17 cellular contexts compared by ENCODE assay signal in the genomic region with DNA sequence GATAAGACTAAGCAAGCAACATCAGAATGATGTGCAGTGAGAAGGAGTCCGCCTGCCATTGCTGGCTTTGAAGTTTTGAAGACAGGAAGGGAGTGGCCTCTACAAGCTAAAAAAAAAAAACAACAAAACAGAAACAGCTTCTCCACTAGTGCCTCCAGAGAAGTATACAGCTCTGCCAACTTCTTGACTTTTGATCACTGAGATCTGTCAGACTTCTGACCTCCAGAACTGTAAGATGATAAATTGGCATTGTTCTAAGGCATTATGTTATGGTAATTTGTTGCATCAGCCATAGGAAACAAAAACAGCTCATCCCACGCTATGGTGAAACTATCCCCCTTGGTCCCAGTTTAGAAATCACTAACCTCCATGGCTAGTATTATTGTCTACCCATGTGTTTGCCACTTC.
DNase-seq lines count a peak whose midpoint lies in the region; ATAC-seq, FAIRE-seq and TF ChIP-seq lines count a peak whose summit lies in the region.
"Had no signal": no experiment of that assay in that cellular context is flagged by ENCODE, and none has a peak within 500 bp of the region (broad histone marks: within the 10 kb centered on the region; RNA-seq: fewer than 3 reads in every experiment).

No MANE protein-coding gene starts in this region.

- peak overlapping the region in 1 of 8 donors; percentile 10 for H3K27ac ChIP-seq in spleen
- H3K27ac ChIP-seq: pancreas, Peyer's patch had no signal

- WGBS in spleen, 5 donors: 50 to 63% (median 55%) methylated on average over 2 of the region's 2 CpGs

- H3K4me1 ChIP-seq in spleen: no peaks in the 10 kb centered on the region
- H3K4me1 ChIP-seq: Peyer's patch had no signal

- no peaks in the 10 kb centered on the region for H3K36me3 Mint-ChIP-seq in stimulated activated naive CD8-positive, alpha-beta T cell treated with anti-CD3 and anti-CD28 coated beads, Interleukin-15, Interleukin-2, amounts not matched to agents 100 ng/mL and 50 ng/mL, for 24 hours (ENCODE audit: low read depth)
- H3K36me3 Mint-ChIP-seq in central memory CD8-positive, alpha-beta T cell (ENCODE audit: insufficient read depth): no peaks in the 10 kb centered on the region

- no peaks in the 10 kb centered on the region for H3K27me3 Mint-ChIP-seq in stimulated activated naive CD8-positive, alpha-beta T cell treated with anti-CD3 and anti-CD28 coated beads, Interleukin-15, Interleukin-2, amounts not matched to agents 100 ng/mL and 50 ng/mL, for 24 hours
- H3K27me3 Mint-ChIP-seq in central memory CD8-positive, alpha-beta T cell: no peaks in the 10 kb centered on the region
- H3K27me3 Mint-ChIP-seq: IgD-negative memory B cell had no signal

- intact Hi-C loops in spleen (cut with DNase I; ENCODE audit: low total_unique reads): no loop called here

- no peaks in the 10 kb centered on the region for H3K27me3 ChIP-seq in spleen (replicated peaks in 1 of 7)
- H3K27me3 ChIP-seq: pancreas, Peyer's patch had no signal

- no peak for ATAC-seq in stimulated activated naive CD8-positive, alpha-beta T cell treated with anti-CD3 and anti-CD28 coated beads, Interleukin-15, Interleukin-2, amounts not matched to agents 100 U/mL and 50 U/mL, for 24 hours
- ATAC-seq in HG03442 (IDR thresholded peaks at IDR 0.05; ENCODE audit: unreplicated experiment) (peak; percentile 62), GM21619 (IDR thresholded peaks at IDR 0.05; ENCODE audit: unreplicated experiment) (no peak)
- peak; percentile 72 for ATAC-seq in central memory CD8-positive, alpha-beta T cell (replicated peaks; ENCODE audit: extremely low read depth, poor library complexity, severe bottlenecking)
- ATAC-seq: pancreas had no signal

- FAIRE-seq in D721Med (lab: Jason Lieb, UNC): no peak
- FAIRE-seq: pancreas, TTC549 had no signal

- peak overlapping the region; percentile 42 for H3K27ac Mint-ChIP-seq in stimulated activated naive CD8-positive, alpha-beta T cell treated with anti-CD3 and anti-CD28 coated beads, Interleukin-15, Interleukin-2, amounts not matched to agents 100 ng/mL and 50 ng/mL, for 24 hours
- H3K27ac Mint-ChIP-seq in central memory CD8-positive, alpha-beta T cell (ENCODE audit: low read depth): no peak overlapping the region

- DNase-seq in stimulated activated naive CD8-positive, alpha-beta T cell treated with anti-CD3 and anti-CD28 coated beads, Interleukin-15, Interleukin-2, amounts not matched to agents 100 U/mL and 50 U/mL, for 24 hours: no peak
- DNase-seq in central memory CD8-positive, alpha-beta T cell (ENCODE audit: low spot score in 2 of 2): no peak
- DNase-seq in SW 1271 (lab: John Stamatoyannopoulos, UW): no peak
- no peak for DNase-seq in D721Med (ENCODE audit: insufficient read length, low spot score)
- DNase-seq in spleen: no peak
- DNase-seq: activated effector memory CD4-positive, alpha-beta T cell treated with Interleukin-2 at 50 U/mL for 16 hours; AML-193; pancreas; Peyer's patch; stimulated activated CD4-positive, alpha-beta T cell treated with anti-CD3 and anti-CD28 coated beads, Interleukin-4, amount 100 ng/mL, for 24 hours; substantia nigra had no signal

- H3K4me1 Mint-ChIP-seq in stimulated activated naive CD8-positive, alpha-beta T cell treated with anti-CD3 and anti-CD28 coated beads, Interleukin-15, Interleukin-2, amounts not matched to agents 100 ng/mL and 50 ng/mL, for 24 hours (ENCODE audit: low read depth): peaks cover 12% of the 10 kb centered on the region
- H3K4me1 Mint-ChIP-seq in central memory CD8-positive, alpha-beta T cell: peaks cover 15% of the 10 kb centered on the region

- TF ChIP-seq CTCF in D721Med (IDR thresholded peaks at IDR 0.05; ENCODE audit: insufficient read depth, missing control alignments) (no peak), spleen (IDR thresholded peaks at IDR 0.05 in 8 of 11, conservative IDR thresholded peaks at IDR 0.05 in 3 of 11) (no peak)

- no peak overlapping the region for H3K4me3 ChIP-seq in spleen
- H3K4me3 ChIP-seq: lung, pancreas, Peyer's patch had no signal

- no peaks in the 10 kb centered on the region for H3K9me3 Mint-ChIP-seq in stimulated activated naive CD8-positive, alpha-beta T cell treated with anti-CD3 and anti-CD28 coated beads, Interleukin-15, Interleukin-2, amounts not matched to agents 100 ng/mL and 50 ng/mL, for 24 hours
- H3K9me3 Mint-ChIP-seq in central memory CD8-positive, alpha-beta T cell: no peaks in the 10 kb centered on the region

- no peak overlapping the region for H3K4me3 Mint-ChIP-seq in stimulated activated naive CD8-positive, alpha-beta T cell treated with anti-CD3 and anti-CD28 coated beads, Interleukin-15, Interleukin-2, amounts not matched to agents 100 ng/mL and 50 ng/mL, for 24 hours
- H3K4me3 Mint-ChIP-seq in central memory CD8-positive, alpha-beta T cell: no peak overlapping the region

- no peaks in the 10 kb centered on the region for H3K36me3 ChIP-seq in spleen
- H3K36me3 ChIP-seq: pancreas, Peyer's patch had no signal

- no peak for TF ChIP-seq POLR2A in spleen (IDR thresholded peaks at IDR 0.05)

- H3K9me3 ChIP-seq in spleen: peaks cover 0 to 2% (median 0%) of the 10 kb centered on the region in 8 donors
- H3K9me3 ChIP-seq: pancreas, Peyer's patch had no signal

Comparison
In these comparisons a context has a peak if more than half of its experiments do, and no peak if none do; other contexts are left out.
1. ATAC-seq: peak in HG03442 (single experiment) and central memory CD8-positive, alpha-beta T cell (single experiment); none in stimulated activated naive CD8-positive, alpha-beta T cell treated with anti-CD3 and anti-CD28 coated beads, Interleukin-15, Interleukin-2, amounts not matched to agents 100 U/mL and 50 U/mL, for 24 hours (single experiment) and GM21619 (single experiment).